Comparison of ENCODE assay signal across 10 cellular contexts in the genomic region with DNA sequence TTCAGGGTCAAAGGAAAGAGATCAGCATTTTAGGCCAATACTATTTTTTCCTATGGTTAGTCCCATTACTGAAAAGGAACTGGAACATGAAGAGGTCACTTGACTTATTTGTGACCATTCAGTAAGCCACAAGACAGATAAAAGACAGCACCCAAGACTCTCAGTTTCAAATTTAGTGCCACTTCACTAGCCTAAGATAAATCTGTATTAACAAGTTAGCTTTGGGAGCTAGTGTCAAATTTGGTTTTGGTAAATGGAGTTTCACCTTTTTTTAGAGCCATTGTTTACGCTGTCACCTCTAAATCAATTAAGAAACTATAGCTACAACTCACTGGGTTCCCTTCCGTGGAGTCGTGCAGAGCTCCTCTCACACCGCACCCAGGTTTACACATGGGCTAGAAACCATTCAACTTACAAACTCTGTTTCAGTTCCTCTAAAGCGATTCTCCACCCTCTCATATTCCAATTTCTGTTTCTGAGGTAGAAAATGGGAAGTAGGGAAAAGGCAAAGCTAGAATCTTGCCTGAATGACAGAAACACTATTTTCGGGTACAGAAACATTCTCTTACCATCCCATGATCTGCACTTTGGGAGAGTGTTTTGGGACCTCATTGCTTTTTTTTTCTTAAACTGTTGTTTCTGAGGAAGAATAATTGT. TPM values are rescaled to one million over a fixed set of nuclear protein-coding genes. Genes with fewer than 3 reads are reported as not detected.
DNase-seq lines count a peak whose midpoint lies in the region; ATAC-seq and TF ChIP-seq lines count a peak whose summit lies in the region.
"Had no signal": no experiment of that assay in that cellular context is flagged by ENCODE, and none has a peak within 500 bp of the region (broad histone marks: within the 10 kb centered on the region; RNA-seq: fewer than 3 reads in every experiment).

No MANE protein-coding gene starts in this region.

- no peak overlapping the region for H3K27ac ChIP-seq in breast epithelium

- intact Hi-C loops in breast epithelium (cut with DNase I; ENCODE audit: low total_unique reads): no loop called here

- TF ChIP-seq CTCF in BE2C (IDR thresholded peaks at IDR 0.05; ENCODE audit: low read depth, low read length): no peak
- TF ChIP-seq CTCF in breast epithelium (IDR thresholded peaks at IDR 0.05): no peak

- H3K36me3 ChIP-seq in BE2C (peaks cover 42% of the 10 kb centered on the region), breast epithelium (no peaks in the 10 kb centered on the region)

- peak; percentile 33 for ATAC-seq in GM18508 (IDR thresholded peaks at IDR 0.05; ENCODE audit: insufficient read depth, unreplicated experiment)
- ATAC-seq in GM21529 (IDR thresholded peaks at IDR 0.05; ENCODE audit: unreplicated experiment): peak; percentile 73
- ATAC-seq in HG03439 (IDR thresholded peaks at IDR 0.05; ENCODE audit: unreplicated experiment): peak; percentile 72

- H3K4me3 ChIP-seq in BE2C (ENCODE audit: low read depth, low read length): no peak overlapping the region
- no peak overlapping the region for H3K4me3 ChIP-seq in breast epithelium

- H3K9me3 ChIP-seq in BE2C (no peaks in the 10 kb centered on the region), breast epithelium (no peaks in the 10 kb centered on the region)

- H3K27me3 ChIP-seq in BE2C (no peaks in the 10 kb centered on the region), breast epithelium (no peaks in the 10 kb centered on the region)

- TF ChIP-seq POLR2A in breast epithelium (IDR thresholded peaks at IDR 0.05): no peak

- peak; percentile 29 for DNase-seq in globus pallidus (ENCODE audit: low spot score)
- DNase-seq in BE2C: no peak
- no peak for DNase-seq in NK-92 (lab: John Stamatoyannopoulos, UW; ENCODE audit: unreplicated experiment)
- no peak for DNase-seq in breast epithelium (ENCODE audit: low spot score in 2 of 2)
- DNase-seq in NCI-H2107 (lab: John Stamatoyannopoulos, UW): no peak
- DNase-seq: activated effector memory CD4-positive, alpha-beta T cell treated with Interleukin-2 at 50 U/mL for 16 hours; DND-41 had no signal

- H3K4me1 ChIP-seq in BE2C: no peaks in the 10 kb centered on the region
- H3K4me1 ChIP-seq in breast epithelium: no peaks in the 10 kb centered on the region

RNA-seq across cellular contexts. Expression of a gene that starts 14.3 kb away (rescaled TPM):
- 20.3 TPM for polyA plus RNA-seq in BE2C (2012; ENCODE audit: insufficient read depth, insufficient read length, low read depth)
- 10 to 100 TPM; 35.0 to 42.3 (median 36.4) TPM for total RNA-seq in breast epithelium

RNA-seq across cellular contexts. Expression of a gene that starts 18.6 kb away (rescaled TPM):
- polyA plus RNA-seq in BE2C (2012; ENCODE audit: insufficient read depth, insufficient read length, low read depth): 49.5 TPM
- total RNA-seq in breast epithelium: 10 to 100 TPM in 1 of 3 donors, 1 to 10 TPM in 2; 5.8 to 12.5 (median 7.2) TPM

RNA-seq across cellular contexts. Expression of a gene that starts 43.5 kb away (rescaled TPM):
- polyA plus RNA-seq in BE2C (2012; ENCODE audit: insufficient read depth, insufficient read length, low read depth): 3.6 TPM
- 1 to 10 TPM in 2 of 3 donors, under 1 TPM in 1; 0.66 to 1.8 (median 1.3) TPM for total RNA-seq in breast epithelium
